Comparison of ENCODE assay signal across 8 cellular contexts in genomic region chr11:117818036-117818858, GRCh38. TPM values are rescaled to one million over a fixed set of nuclear protein-coding genes. Genes with fewer than 3 reads are reported as not detected.
DNase-seq lines count a peak whose midpoint lies in the region; ATAC-seq lines count a peak whose summit lies in the region.

No MANE protein-coding gene starts in this region.

- H3K4me1 Mint-ChIP-seq in CD4-positive, alpha-beta memory T cell = peaks cover 28 to 70% (median 48%) of the 10 kb centered on the region in 4 donors
- H3K4me1 Mint-ChIP-seq in activated CD4-positive, alpha-beta memory T cell treated with anti-CD3 and anti-CD28 coated beads, Interleukin-2, amount 10 ng/mL, durations not matched to agents 7 days and 5 days = peaks cover 68% of the 10 kb centered on the region
- peaks cover 36 to 41% of the 10 kb centered on the region in 2 donors for H3K4me1 Mint-ChIP-seq in immature natural killer cell

- no peaks in the 10 kb centered on the region for H3K27me3 ChIP-seq in CD4-positive, alpha-beta memory T cell (ENCODE audit: insufficient read depth, low read length)

- H3K4me3 ChIP-seq in CD4-positive, alpha-beta memory T cell (ENCODE audit: low read length in 2 of 2) = no peak overlapping the region

- H3K27me3 Mint-ChIP-seq in CD4-positive, alpha-beta memory T cell = no peaks in the 10 kb centered on the region
- no peaks in the 10 kb centered on the region for H3K27me3 Mint-ChIP-seq in activated CD4-positive, alpha-beta memory T cell treated with anti-CD3 and anti-CD28 coated beads, Interleukin-2, amount 10 ng/mL, durations not matched to agents 7 days and 5 days
- peaks cover 0 to 9% (median 3%) of the 10 kb centered on the region in 3 donors for H3K27me3 Mint-ChIP-seq in immature natural killer cell (ENCODE audit: low read depth in 3 of 3)

- peak overlapping the region; percentile 81 to 94 (median 93) for H3K27ac Mint-ChIP-seq in CD4-positive, alpha-beta memory T cell
- H3K27ac Mint-ChIP-seq in activated CD4-positive, alpha-beta memory T cell treated with anti-CD3 and anti-CD28 coated beads, Interleukin-2, amount 10 ng/mL, durations not matched to agents 7 days and 5 days = peak overlapping the region; percentile 73
- peak overlapping the region in 5 of 6 donors; percentile 35 to 80 (median 74) for H3K27ac Mint-ChIP-seq in immature natural killer cell

- POLR2A ChIA-PET in CD4-positive, alpha-beta memory T cell (lab: Charles Lee; ENCODE audit: partially characterized antibody) = interaction anchor here (1.6 to 5.5 kb wide), 6 partner anchors 9 to 234 kb away, joined by 5 to 70 read pairs (median 37); partner anchors contain the start of gene FXYD2
- POLR2A ChIA-PET in activated CD4-positive, alpha-beta memory T cell treated with anti-CD3 and anti-CD28 coated beads, Interleukin-2, amount 10 ng/mL, durations not matched to agents 7 days and 5 days (lab: Charles Lee) = interaction anchor here (1.4 to 4.4 kb wide), 5 partner anchors 10 to 235 kb away, joined by 6 to 32 read pairs (median 13); partner anchors contain the start of gene IL10RA

- intact Hi-C loops in CD4-positive, alpha-beta memory T cell (cut with micrococcal nuclease) = no loop called here

- H3K9me3 ChIP-seq in CD4-positive, alpha-beta memory T cell (ENCODE audit: control insufficient read depth in 1 of 2, low read length in 2 of 2) = no peaks in the 10 kb centered on the region

- H3K4me3 Mint-ChIP-seq in CD4-positive, alpha-beta memory T cell = peak overlapping the region in 3 of 8 donors; percentile 59 to 74 (median 61)
- no peak overlapping the region for H3K4me3 Mint-ChIP-seq in activated CD4-positive, alpha-beta memory T cell treated with anti-CD3 and anti-CD28 coated beads, Interleukin-2, amount 10 ng/mL, durations not matched to agents 7 days and 5 days
- H3K4me3 Mint-ChIP-seq in immature natural killer cell = peak overlapping the region in 1 of 5 donors; percentile 30

- no peaks in the 10 kb centered on the region for H3K36me3 ChIP-seq in CD4-positive, alpha-beta memory T cell (ENCODE audit: insufficient read depth, low read length)

- peak overlapping the region; percentile 2 for H3K27ac ChIP-seq in CD4-positive, alpha-beta memory T cell (ENCODE audit: low read depth, low read length)

- no peaks in the 10 kb centered on the region for H3K9me3 Mint-ChIP-seq in CD4-positive, alpha-beta memory T cell
- no peaks in the 10 kb centered on the region for H3K9me3 Mint-ChIP-seq in activated CD4-positive, alpha-beta memory T cell treated with anti-CD3 and anti-CD28 coated beads, Interleukin-2, amount 10 ng/mL, durations not matched to agents 7 days and 5 days
- no peaks in the 10 kb centered on the region for H3K9me3 Mint-ChIP-seq in immature natural killer cell

- peaks cover 60% of the 10 kb centered on the region for H3K4me1 ChIP-seq in CD4-positive, alpha-beta memory T cell (ENCODE audit: insufficient read depth, low read length)

- ATAC-seq in HG03095 (IDR thresholded peaks at IDR 0.05; ENCODE audit: unreplicated experiment) = peak; percentile 9

- CTCF ChIA-PET in CD4-positive, alpha-beta memory T cell (lab: Charles Lee; ENCODE audit: partially characterized antibody) = interaction anchor here (0.9 to 16.1 kb wide), 22 partner anchors 9 to 392 kb away, joined by 3 to 440 read pairs (median 4); partner anchors contain the start of gene FXYD2
- CTCF ChIA-PET in activated CD4-positive, alpha-beta memory T cell treated with anti-CD3 and anti-CD28 coated beads, Interleukin-2, amount 10 ng/mL, durations not matched to agents 7 days and 5 days (lab: Charles Lee) = interaction anchor here (0.7 to 10.3 kb wide), 23 partner anchors 10 to 642 kb away, joined by 3 to 189 read pairs (median 4); no protein-coding TSS in a partner anchor

- peak in 2 of 5 donors; percentile 36 to 86 for DNase-seq in CD4-positive, alpha-beta memory T cell
- DNase-seq in activated CD4-positive, alpha-beta memory T cell treated with anti-CD3 and anti-CD28 coated beads, Interleukin-2, amount 10 ng/mL, durations not matched to agents 7 days and 5 days = peak; percentile 58
- DNase-seq in immature natural killer cell = no peak
- DNase-seq in anterior cingulate cortex (lab: John Stamatoyannopoulos, UW) = no peak
- DNase-seq in NCI-H2227 (lab: John Stamatoyannopoulos, UW; ENCODE audit: unreplicated experiment) = no peak
- no peak for DNase-seq in HUDEP-2 (lab: John Stamatoyannopoulos, UW; ENCODE audit: unreplicated experiment in 76 of 76)
- no peak for DNase-seq in NCI-H510A treated with DMSO at 0.1 percent for 48 hours (lab: John Stamatoyannopoulos, UW)

- H3K36me3 Mint-ChIP-seq in CD4-positive, alpha-beta memory T cell = no peaks in the 10 kb centered on the region
- no peaks in the 10 kb centered on the region for H3K36me3 Mint-ChIP-seq in activated CD4-positive, alpha-beta memory T cell treated with anti-CD3 and anti-CD28 coated beads, Interleukin-2, amount 10 ng/mL, durations not matched to agents 7 days and 5 days (ENCODE audit: low read depth)
- H3K36me3 Mint-ChIP-seq in immature natural killer cell = no peaks in the 10 kb centered on the region

RNA-seq across cellular contexts. Expression of gene FXYD2, which starts 6.3 kb away (rescaled TPM):
- 10 to 100 TPM in 1 of 2 experiments, 1 to 10 TPM in 1; 9.3 to 10.5 TPM for total RNA-seq in CD4-positive, alpha-beta memory T cell
- polyA plus RNA-seq in CD4-positive, alpha-beta memory T cell = 1 to 10 TPM; 3.5 to 7.1 TPM
- total RNA-seq in activated CD4-positive, alpha-beta memory T cell treated with anti-CD3 and anti-CD28 coated beads, Interleukin-2, amount 10 ng/mL, durations not matched to agents 7 days and 5 days = under 1 TPM; 0.33 to 0.48 TPM
- 10 to 100 TPM in 1 of 3 donors, 1 to 10 TPM in 2; 1.3 to 12.0 (median 3.4) TPM for polyA plus RNA-seq in immature natural killer cell

RNA-seq across cellular contexts. Expression of gene DSCAML1, which starts 21.2 kb away (rescaled TPM):
- total RNA-seq in CD4-positive, alpha-beta memory T cell = 1 to 10 TPM in 1 of 2 experiments, under 1 TPM in 1; 1.00 to 1.0 TPM
- not detected for polyA plus RNA-seq in CD4-positive, alpha-beta memory T cell
- under 1 TPM in 1 of 2 experiments, not detected in 1; 0.03 TPM for total RNA-seq in activated CD4-positive, alpha-beta memory T cell treated with anti-CD3 and anti-CD28 coated beads, Interleukin-2, amount 10 ng/mL, durations not matched to agents 7 days and 5 days
- not detected for polyA plus RNA-seq in immature natural killer cell

RNA-seq across cellular contexts. Expression of gene FXYD6, which starts 58.2 kb away (rescaled TPM):
- not detected for total RNA-seq in CD4-positive, alpha-beta memory T cell
- polyA plus RNA-seq in CD4-positive, alpha-beta memory T cell = under 1 TPM in 1 of 2 donors, not detected in 1; 0.15 TPM
- not detected for total RNA-seq in activated CD4-positive, alpha-beta memory T cell treated with anti-CD3 and anti-CD28 coated beads, Interleukin-2, amount 10 ng/mL, durations not matched to agents 7 days and 5 days
- polyA plus RNA-seq in immature natural killer cell = not detected

Comparison
In these comparisons a context has a peak if more than half of its experiments do, and no peak if none do; other contexts are left out.
1. RNA of gene FXYD2, which starts 6.3 kb away (total RNA-seq): 9.3 to 10.5 TPM in CD4-positive, alpha-beta memory T cell; 0.33 to 0.48 TPM in activated CD4-positive, alpha-beta memory T cell treated with anti-CD3 and anti-CD28 coated beads, Interleukin-2, amount 10 ng/mL, durations not matched to agents 7 days and 5 days; every median in the first group is over 4 times any median in the second.
2. Peak in every context shown above with its lines, with median percentiles within 50 percentile points of each other: H3K27ac Mint-ChIP-seq.